ENCODE assay signal across 15 cellular contexts in genomic region chr10:133529576-133529946, GRCh38. TPM values are rescaled to one million over a fixed set of nuclear protein-coding genes. Genes with fewer than 3 reads are reported as not detected.
DNase-seq lines count a peak whose midpoint lies in the region; ATAC-seq, FAIRE-seq and TF ChIP-seq lines count a peak whose summit lies in the region.
"Had no signal": no experiment of that assay in that cellular context is flagged by ENCODE, and none has a peak within 500 bp of the region (broad histone marks: within the 10 kb centered on the region; RNA-seq: fewer than 3 reads in every experiment).

No MANE protein-coding gene starts in this region.

- FAIRE-seq in HepG2 (lab: Jason Lieb, UNC): no peak

- peaks cover 10 to 35% (median 16%) of the 10 kb centered on the region in 4 donors for H3K36me3 ChIP-seq in liver (ENCODE audit: control insufficient read depth in 4 of 4, insufficient read depth in 3 of 4, low read depth in 1 of 4, low read length in 3 of 4)
- H3K36me3 ChIP-seq in HepG2 (replicated peaks in 1 of 2; ENCODE audit: control insufficient read depth in 1 of 2, insufficient read depth in 2 of 2, low read length in 2 of 2): no peaks in the 10 kb centered on the region
- no peaks in the 10 kb centered on the region for H3K36me3 ChIP-seq in WERI-Rb-1
- no peaks in the 10 kb centered on the region for H3K36me3 ChIP-seq in thoracic aorta
- no peaks in the 10 kb centered on the region for H3K36me3 ChIP-seq in trophoblast cell (ENCODE audit: control insufficient read depth in 1 of 2, insufficient read depth in 2 of 2, low read length in 2 of 2)
- H3K36me3 ChIP-seq: adrenal gland, right atrium auricular region had no signal

- H3K9ac ChIP-seq in liver (ENCODE audit: low read depth in 1 of 2, low read length in 2 of 2): peak overlapping the region in 1 of 2 donors; percentile 64
- H3K9ac ChIP-seq in HepG2 (ENCODE audit: insufficient read depth, low read depth, low read length): no peak overlapping the region
- H3K9ac ChIP-seq in trophoblast cell (ENCODE audit: low read length): no peak overlapping the region

- H3K27me3 ChIP-seq in liver (ENCODE audit: control insufficient read depth in 4 of 4, insufficient read depth in 4 of 4, low read length in 3 of 4) (no peaks in the 10 kb centered on the region), HepG2 (ENCODE audit: control insufficient read depth in 1 of 2, insufficient read depth in 2 of 2, low read length in 2 of 2) (peaks cover 8 to 71% of the 10 kb centered on the region in 2 experiments), WERI-Rb-1 (ENCODE audit: insufficient read depth, low read depth, severe bottlenecking) (no peaks in the 10 kb centered on the region), thoracic aorta (replicated peaks; ENCODE audit: insufficient read depth) (no peaks in the 10 kb centered on the region), trophoblast cell (ENCODE audit: insufficient read depth, low read length) (no peaks in the 10 kb centered on the region)

- POLR2A ChIA-PET in HepG2 (lab: Yijun Ruan, JAX): no interaction called here

- no peak for TF ChIP-seq POLR2A in HepG2 (IDR thresholded peaks at IDR 0.05; ENCODE audit: insufficient read depth in 1 of 2, low read depth in 2 of 2, low read length in 2 of 2)

- H2AFZ ChIP-seq in HepG2 (ENCODE audit: low read length) (no peak overlapping the region), trophoblast cell (ENCODE audit: insufficient read depth, low read length, poor library complexity) (no peak overlapping the region)

- no peak overlapping the region for H2BK12ac ChIP-seq in trophoblast cell (ENCODE audit: low read length)

- DNase-seq in HepG2 (ENCODE audit: low spot score) (no peak), WERI-Rb-1 (no peak), thoracic aorta (ENCODE audit: low spot score) (no peak), trophoblast cell (no peak)
- DNase-seq: activated CD4-positive, CD25-positive, alpha-beta regulatory T cell treated with anti-CD3 and anti-CD28 coated beads, Interleukin-2, amount 50 U/mL, for 72 hours; adrenal gland; NCI-H1092 treated with DMSO at 0.1 percent for 48 hours; NCI-H345 had no signal

- H2AK5ac ChIP-seq in trophoblast cell (ENCODE audit: low read length): no peak overlapping the region

- no peak overlapping the region for H4K12ac ChIP-seq in trophoblast cell (ENCODE audit: low read depth, low read length)

- no TSS peak for BruUV-seq in HepG2 (replicated peaks; lab: Mats Ljungman, UMichigan)

- H3K4me3 ChIP-seq in liver (ENCODE audit: low read depth in 1 of 3, low read length in 3 of 3) (peak overlapping the region; percentile 61 to 92 (median 80)), HepG2 (replicated peaks in 1 of 3; ENCODE audit: insufficient read depth in 1 of 3, low read depth in 2 of 3, low read length in 3 of 3) (no peak overlapping the region), WERI-Rb-1 (ENCODE audit: low read depth, low read length) (peak overlapping the region; percentile 24), iPS-18c (ENCODE audit: insufficient read depth, low read depth, low read length) (peak overlapping the region; percentile 53; the same call in 1 of the 2 replicates), thoracic aorta (peak overlapping the region; percentile 62), trophoblast cell (ENCODE audit: low read depth, low read length) (no peak overlapping the region)

- H4K20me1 ChIP-seq in HepG2 (ENCODE audit: insufficient read depth, low read length): no peaks in the 10 kb centered on the region

- no peak for TF ChIP-seq CTCF in liver (IDR thresholded peaks at IDR 0.05; ENCODE audit: low read depth, low read length, missing input control)
- no peak for TF ChIP-seq CTCF in HepG2 (CRISPR knock-in tag; IDR thresholded peaks at IDR 0.05)
- TF ChIP-seq CTCF in WERI-Rb-1 (IDR thresholded peaks at IDR 0.05; ENCODE audit: low read depth, low read length): no peak
- no peak for TF ChIP-seq CTCF in thoracic aorta (IDR thresholded peaks at IDR 0.05)

- H3K4me1 ChIP-seq in liver (ENCODE audit: control insufficient read depth in 4 of 4, insufficient read depth in 4 of 4, low read length in 3 of 4): peaks cover 4 to 38% (median 15%) of the 10 kb centered on the region in 4 donors
- no peaks in the 10 kb centered on the region for H3K4me1 ChIP-seq in HepG2 (ENCODE audit: insufficient read depth, low read length)
- peaks cover 12 to 20% of the 10 kb centered on the region in 2 donors for H3K4me1 ChIP-seq in thoracic aorta (ENCODE audit: control insufficient read depth in 1 of 2, low read depth in 2 of 2)
- no peaks in the 10 kb centered on the region for H3K4me1 ChIP-seq in trophoblast cell (ENCODE audit: control insufficient read depth in 1 of 2, insufficient read depth in 2 of 2, low read length in 2 of 2)
- H3K4me1 ChIP-seq: adrenal gland had no signal

- no peak overlapping the region for H3K14ac ChIP-seq in trophoblast cell (ENCODE audit: low read length)

- no peak overlapping the region for H3K4me2 ChIP-seq in HepG2 (ENCODE audit: low read depth, low read length)
- H3K4me2 ChIP-seq in trophoblast cell (ENCODE audit: low read length): no peak overlapping the region

- no peak overlapping the region for H4K91ac ChIP-seq in trophoblast cell (ENCODE audit: low read depth, low read length)

- no peak overlapping the region for H4K8ac ChIP-seq in trophoblast cell (ENCODE audit: low read depth, low read length)

- CTCF ChIA-PET in HepG2 (lab: Yijun Ruan, JAX; ENCODE audit: low intra/inter-chr PET ratio, low total read pairs): no interaction called here

- H2BK120ac ChIP-seq in trophoblast cell (ENCODE audit: insufficient read depth, low read length, poor library complexity): no peak overlapping the region

- no peak overlapping the region for H3K18ac ChIP-seq in trophoblast cell (ENCODE audit: low read length)

- no peak for TF ChIP-seq EP300 in HepG2 (IDR thresholded peaks at IDR 0.05; ENCODE audit: low read depth in 2 of 2, low read length in 2 of 2)
- no peak for TF ChIP-seq EP300 in HepG2 (CRISPR knock-in tag; IDR thresholded peaks at IDR 0.05; ENCODE audit: borderline replicate concordance)

- no peak overlapping the region for H3K4ac ChIP-seq in trophoblast cell (ENCODE audit: low read depth, low read length)

- H3K9me3 ChIP-seq in liver (ENCODE audit: control insufficient read depth in 4 of 4, low read length in 3 of 4) (no peaks in the 10 kb centered on the region), HepG2 (ENCODE audit: low read length) (no peaks in the 10 kb centered on the region), WERI-Rb-1 (ENCODE audit: severe bottlenecking) (peaks cover 7% of the 10 kb centered on the region), iPS-18c (ENCODE audit: control insufficient read depth, insufficient read depth, low read length) (peaks cover 22% of the 10 kb centered on the region), thoracic aorta (no peaks in the 10 kb centered on the region), trophoblast cell (ENCODE audit: insufficient read depth, low read depth, low read length) (peaks cover 76% of the 10 kb centered on the region)
- H3K9me3 ChIP-seq: adrenal gland had no signal

- no peak for ATAC-seq in HepG2
- no peak for ATAC-seq in thoracic aorta (ENCODE audit: insufficient number of reproducible peaks, low FRiP score, low read depth)
- ATAC-seq in GM19463 (IDR thresholded peaks at IDR 0.05; ENCODE audit: unreplicated experiment): no peak
- no peak for ATAC-seq in GM18520 (IDR thresholded peaks at IDR 0.05; ENCODE audit: unreplicated experiment)

- in situ Hi-C loops in HepG2 (cut with HindIII; ENCODE audit: extremely low pct_ligation_motif_present, low pct_unique_long_range_greater_than_20kb): no loop called here

- H3K79me1 ChIP-seq in trophoblast cell (ENCODE audit: low read length): no peaks in the 10 kb centered on the region

- 14% methylated on average over 26 of the region's 26 CpGs for WGBS in liver
- WGBS in HepG2 (ENCODE audit: low lambda C conversion rate): 62% methylated on average over 26 of the region's 26 CpGs
- no CpG with 5 or more reads among the region's 26 CpGs for WGBS in trophoblast cell (ENCODE audit: extremely low coverage, insufficient coverage, insufficient read length)

- no peak overlapping the region for H2BK5ac ChIP-seq in trophoblast cell (ENCODE audit: low read depth, low read length, poor library complexity)

- TF ChIP-seq RAD21 in liver (IDR thresholded peaks at IDR 0.05) (no peak), HepG2 (CRISPR knock-in tag; IDR thresholded peaks at IDR 0.05) (no peak)

- H3K27ac ChIP-seq in liver (ENCODE audit: low read depth in 1 of 2, low read length in 2 of 2) (peak overlapping the region; percentile 3 to 14), HepG2 (ENCODE audit: extremely low read length, insufficient read depth, low read length) (no peak overlapping the region), WERI-Rb-1 (peak overlapping the region; percentile 54), thoracic aorta (no peak overlapping the region), trophoblast cell (ENCODE audit: low read depth, low read length) (no peak overlapping the region)
- H3K27ac ChIP-seq: adrenal gland, right atrium auricular region had no signal

- no peak overlapping the region for H3K23ac ChIP-seq in trophoblast cell (ENCODE audit: low read length)

- intact Hi-C loops in HepG2 (cut with micrococcal nuclease; ENCODE audit: unreplicated experiment): no loop called here

- no peaks in the 10 kb centered on the region for H3K79me2 ChIP-seq in HepG2 (ENCODE audit: insufficient read depth, low read length)
- H3K79me2 ChIP-seq in trophoblast cell (ENCODE audit: control insufficient read depth, insufficient read depth, low read length, poor library complexity): no peaks in the 10 kb centered on the region

RNA-seq across cellular contexts. Expression of gene CYP2E1, which starts 2.4 kb away (rescaled TPM):
- total RNA-seq in liver: 1,000 to 10,000 TPM in 1 of 2 donors, under 1 TPM in 1; 0.93 to 2,431 TPM
- 1,000 to 10,000 TPM; 3,994 to 5,149 TPM for polyA plus RNA-seq in liver
- total RNA-seq in HepG2 (2016; rRNA removed; fragmentation: Illumina TruSeq; extraction: Trizol): 0.27 TPM in 1 of 2 replicates, not detected in the other
- not detected in 2 replicates for total RNA-seq in HepG2 (2016; cell fraction: cytosol; rRNA removed; fragmentation: Illumina TruSeq; extraction: Trizol; ENCODE audit: low read depth)
- total RNA-seq in HepG2 (2016; cell fraction: insoluble cytoplasmic fraction; rRNA removed; fragmentation: Illumina TruSeq; extraction: Trizol): 0.48 TPM in 1 of 2 replicates, not detected in the other
- not detected in 2 replicates for total RNA-seq in HepG2 (2016; cell fraction: membrane; rRNA removed; fragmentation: Illumina TruSeq; extraction: Trizol)
- total RNA-seq in HepG2 (2016; cell fraction: nucleus; rRNA removed; fragmentation: Illumina TruSeq; extraction: Trizol): 0.75 TPM in 1 of 2 replicates, not detected in the other
- polyA plus RNA-seq in HepG2 (2011; rRNA removed): 0.63 and 0.74 TPM in 2 replicates
- 0.13 and 0.15 TPM in 2 replicates for polyA plus RNA-seq in HepG2 (2011; cell fraction: cytosol; rRNA removed)
- 3.2 and 5.0 TPM in 2 replicates for polyA plus RNA-seq in HepG2 (2011; cell fraction: nucleus; rRNA removed)
- polyA plus RNA-seq in HepG2 (2012): 0.52 and 1.1 TPM in 2 replicates
- polyA plus RNA-seq in HepG2 (2016; cell fraction: cytosol; fragmentation: Illumina TruSeq; extraction: Trizol; ENCODE audit: low read depth): 0.14 TPM in 1 of 2 replicates, not detected in the other
- polyA plus RNA-seq in HepG2 (2016; cell fraction: insoluble cytoplasmic fraction; fragmentation: Illumina TruSeq; extraction: Trizol; ENCODE audit: low read depth): not detected in 2 replicates
- not detected in 2 replicates for polyA plus RNA-seq in HepG2 (2016; cell fraction: membrane; fragmentation: Illumina TruSeq; extraction: Trizol; ENCODE audit: low read depth)
- 1.1 TPM in 1 of 2 replicates, not detected in the other for polyA plus RNA-seq in HepG2 (2016; cell fraction: nucleus; fragmentation: Illumina TruSeq; extraction: Trizol; ENCODE audit: insufficient read depth, low read depth)
- 0.38 and 0.89 TPM in 2 replicates for polyA minus RNA-seq in HepG2 (2011; rRNA and poly(A)+ RNA removed; ENCODE audit: low replicate concordance)
- polyA minus RNA-seq in HepG2 (2011; cell fraction: cytosol; rRNA and poly(A)+ RNA removed): not detected in 2 replicates
- polyA minus RNA-seq in HepG2 (2011; cell fraction: nucleus; rRNA and poly(A)+ RNA removed): 0.25 and 0.77 TPM in 2 replicates
- 1 to 10 TPM; 2.9 to 5.3 TPM for total RNA-seq in thoracic aorta
- 1.4 and 1.7 TPM in 2 replicates for polyA plus RNA-seq in trophoblast cell (2013)
- total RNA-seq: dermis microvascular lymphatic vessel endothelial cell had no signal

RNA-seq across cellular contexts. Expression of gene SYCE1, which starts 35.8 kb away (rescaled TPM):
- under 1 TPM in 1 of 2 donors, not detected in 1; 0.33 TPM for total RNA-seq in liver
- polyA plus RNA-seq in liver: 1 to 10 TPM; 2.1 to 5.4 TPM
- not detected in 2 replicates for total RNA-seq in HepG2 (2016; rRNA removed; fragmentation: Illumina TruSeq; extraction: Trizol)
- total RNA-seq in HepG2 (2016; cell fraction: cytosol; rRNA removed; fragmentation: Illumina TruSeq; extraction: Trizol; ENCODE audit: low read depth): not detected in 2 replicates
- not detected in 2 replicates for total RNA-seq in HepG2 (2016; cell fraction: insoluble cytoplasmic fraction; rRNA removed; fragmentation: Illumina TruSeq; extraction: Trizol)
- not detected in 2 replicates for total RNA-seq in HepG2 (2016; cell fraction: membrane; rRNA removed; fragmentation: Illumina TruSeq; extraction: Trizol)
- not detected in 2 replicates for total RNA-seq in HepG2 (2016; cell fraction: nucleus; rRNA removed; fragmentation: Illumina TruSeq; extraction: Trizol)
- polyA plus RNA-seq in HepG2 (2011; rRNA removed): not detected in 2 replicates
- polyA plus RNA-seq in HepG2 (2011; cell fraction: cytosol; rRNA removed): not detected in 2 replicates
- not detected in 2 replicates for polyA plus RNA-seq in HepG2 (2011; cell fraction: nucleus; rRNA removed)
- 0.19 TPM in 1 of 2 replicates, not detected in the other for polyA plus RNA-seq in HepG2 (2012)
- polyA plus RNA-seq in HepG2 (2016; cell fraction: cytosol; fragmentation: Illumina TruSeq; extraction: Trizol; ENCODE audit: low read depth): not detected in 2 replicates
- polyA plus RNA-seq in HepG2 (2016; cell fraction: insoluble cytoplasmic fraction; fragmentation: Illumina TruSeq; extraction: Trizol; ENCODE audit: low read depth): not detected in 2 replicates
- polyA plus RNA-seq in HepG2 (2016; cell fraction: membrane; fragmentation: Illumina TruSeq; extraction: Trizol; ENCODE audit: low read depth): not detected in 2 replicates
- polyA plus RNA-seq in HepG2 (2016; cell fraction: nucleus; fragmentation: Illumina TruSeq; extraction: Trizol; ENCODE audit: insufficient read depth, low read depth): not detected in 2 replicates
- not detected in 2 replicates for polyA minus RNA-seq in HepG2 (2011; rRNA and poly(A)+ RNA removed; ENCODE audit: low replicate concordance)
- not detected in 2 replicates for polyA minus RNA-seq in HepG2 (2011; cell fraction: cytosol; rRNA and poly(A)+ RNA removed)
- polyA minus RNA-seq in HepG2 (2011; cell fraction: nucleus; rRNA and poly(A)+ RNA removed): not detected in 2 replicates
- total RNA-seq in thoracic aorta: 1 to 10 TPM in 1 of 2 donors, not detected in 1; 1.8 TPM
- polyA plus RNA-seq in trophoblast cell (2013): not detected in 2 replicates
- total RNA-seq: dermis microvascular lymphatic vessel endothelial cell, OCI-LY7 had no signal

Comparison
In these comparisons a context has a peak if more than half of its experiments do, and no peak if none do; other contexts are left out.
1. H3K27ac ChIP-seq: peak in liver (2 of 2) and WERI-Rb-1 (single experiment); none in HepG2 (single experiment), thoracic aorta (0 of 2) and trophoblast cell (single experiment).
2. H3K4me3 ChIP-seq: peak in liver (3 of 3), WERI-Rb-1 (single experiment), iPS-18c (single experiment) and thoracic aorta (single experiment); none in HepG2 (0 of 3) and trophoblast cell (single experiment).